8 cellular contexts compared by ENCODE assay signal in genomic region chr14:106094654-106095189, GRCh38.
A peak's percentile ranks its signal among the peaks of the same experiment; 100 is the strongest.
DNase-seq lines count a peak whose midpoint lies in the region; ATAC-seq and TF ChIP-seq lines count a peak whose summit lies in the region.

No MANE protein-coding gene starts in this region.

- H3K36me3 ChIP-seq in endodermal cell (ENCODE audit: control insufficient read depth, insufficient read depth, low read length): no peaks in the 10 kb centered on the region

- H3K27ac ChIP-seq in endodermal cell (ENCODE audit: low read depth, low read length): no peak overlapping the region

- H3K4me3 Mint-ChIP-seq in endodermal cell: no peak overlapping the region

- H3K4me3 ChIP-seq in endodermal cell (ENCODE audit: low read length): no peak overlapping the region

- no peaks in the 10 kb centered on the region for H3K27me3 ChIP-seq in endodermal cell (ENCODE audit: control insufficient read depth, insufficient read depth, low read length, poor library complexity, severe bottlenecking)

- TF ChIP-seq CTCF in endodermal cell (conservative IDR thresholded peaks at IDR 0.05): peak; percentile 44
- TF ChIP-seq CTCF in omental fat pad (IDR thresholded peaks at IDR 0.05): no peak

- no peak overlapping the region for H3K9ac ChIP-seq in endodermal cell (ENCODE audit: extremely low read depth, low read length, poor library complexity, severe bottlenecking)

- no peaks in the 10 kb centered on the region for H3K4me1 ChIP-seq in endodermal cell (ENCODE audit: control insufficient read depth, insufficient read depth, low read length)

- DNase-seq in NCI-H345 (lab: John Stamatoyannopoulos, UW) (peak; percentile 1), NCI-H345 treated with DMSO at 0.1 percent for 48 hours (lab: John Stamatoyannopoulos, UW; ENCODE audit: unreplicated experiment) (no peak), RKO (ENCODE audit: low spot score) (peak; percentile 48), endodermal cell (peak; percentile 57), omental fat pad (ENCODE audit: low spot score) (no peak), pons (ENCODE audit: low spot score) (no peak)
- DNase-seq in stimulated activated CD8-positive, alpha-beta memory T cell treated with anti-CD3 and anti-CD28 coated beads, Interleukin-15, amount 100 ng/mL, for 24 hours (ENCODE audit: low read depth): peak; percentile 40

- WGBS in endodermal cell (ENCODE audit: insufficient coverage in 1 of 2, insufficient read length in 1 of 2), 2 experiments: no CpG with 5 or more reads among the region's 11 CpGs

- ATAC-seq in HG02642 (IDR thresholded peaks at IDR 0.05; ENCODE audit: poor library complexity, unreplicated experiment): no peak
- ATAC-seq in omental fat pad (ENCODE audit: low FRiP score): no peak

- no peaks in the 10 kb centered on the region for H3K4me1 Mint-ChIP-seq in endodermal cell

- no peaks in the 10 kb centered on the region for H3K27me3 Mint-ChIP-seq in endodermal cell (ENCODE audit: insufficient read depth)

- peaks cover 52% of the 10 kb centered on the region for H3K9me3 Mint-ChIP-seq in endodermal cell

- no peak overlapping the region for H3K27ac Mint-ChIP-seq in endodermal cell

- H3K9me3 ChIP-seq in endodermal cell (ENCODE audit: control insufficient read depth, low read length): no peaks in the 10 kb centered on the region

- no peaks in the 10 kb centered on the region for H3K36me3 Mint-ChIP-seq in endodermal cell (ENCODE audit: low read depth)

Comparison
In these comparisons a context has a peak if more than half of its experiments do, and no peak if none do; other contexts are left out.
1. DNase-seq: peak in NCI-H345 (single experiment), RKO (single experiment), endodermal cell (single experiment) and stimulated activated CD8-positive, alpha-beta memory T cell treated with anti-CD3 and anti-CD28 coated beads, Interleukin-15, amount 100 ng/mL, for 24 hours (single experiment); none in NCI-H345 treated with DMSO at 0.1 percent for 48 hours (single experiment), omental fat pad (single experiment) and pons (single experiment).